In the genomic region with DNA sequence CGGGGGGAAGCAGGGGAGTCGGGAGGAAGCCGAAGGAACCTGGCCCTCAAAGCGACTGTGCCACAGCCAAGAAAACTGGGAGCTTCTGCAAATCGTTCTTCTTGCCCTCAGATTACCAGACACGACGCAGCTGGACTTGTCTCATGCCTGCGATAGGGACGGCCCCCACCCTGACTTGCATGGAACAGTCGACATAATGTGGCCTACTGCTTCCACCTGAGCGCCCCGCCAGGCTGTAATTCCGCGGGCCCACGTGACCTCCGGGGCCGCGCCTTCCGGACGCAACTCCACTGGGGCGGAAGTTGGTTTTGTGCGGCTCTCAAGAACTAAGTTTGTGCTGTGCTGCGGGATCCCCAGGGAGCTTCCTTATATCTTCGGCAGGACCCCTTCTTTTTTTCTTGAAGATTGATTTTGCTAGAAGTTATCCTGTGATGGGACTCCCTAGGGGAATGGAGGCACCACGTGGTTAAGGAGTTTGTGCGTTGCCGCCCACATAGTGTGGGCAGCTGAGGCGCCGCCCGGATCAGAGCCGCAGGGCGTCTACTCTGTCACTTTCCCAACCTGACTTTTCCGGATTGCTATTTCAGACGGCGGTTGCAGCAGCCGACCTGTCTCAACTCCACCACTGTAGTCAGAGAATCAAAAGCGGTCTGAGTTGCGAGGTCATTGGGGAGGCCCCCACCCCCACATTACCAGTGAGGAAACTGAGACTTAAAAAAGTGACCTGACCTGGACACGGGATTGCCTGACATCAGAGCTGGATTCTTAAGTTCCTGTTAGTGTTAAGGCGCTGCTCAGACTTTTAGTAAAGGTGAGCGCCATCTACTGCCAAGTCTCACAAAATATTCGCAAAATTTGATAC, we compare ENCODE assay signal across 8 cellular contexts. TPM values are rescaled to one million over a fixed set of nuclear protein-coding genes. Genes with fewer than 3 reads are reported as not detected.
DNase-seq lines count a peak whose midpoint lies in the region; ATAC-seq and TF ChIP-seq lines count a peak whose summit lies in the region.

No MANE protein-coding gene starts in this region.

- H3K36me3 Mint-ChIP-seq in activated naive CD8-positive, alpha-beta T cell treated with anti-CD3 and anti-CD28 coated beads, Interleukin-2, amount 50 U/mL, for 24 hours (ENCODE audit: low read depth) = peaks cover 23% of the 10 kb centered on the region

- H3K9me3 Mint-ChIP-seq in activated naive CD8-positive, alpha-beta T cell treated with anti-CD3 and anti-CD28 coated beads, Interleukin-2, amount 50 U/mL, for 24 hours = no peaks in the 10 kb centered on the region

- peak overlapping the region; percentile 85 for H3K4me3 Mint-ChIP-seq in activated naive CD8-positive, alpha-beta T cell treated with anti-CD3 and anti-CD28 coated beads, Interleukin-2, amount 50 U/mL, for 24 hours

- H3K9me3 ChIP-seq in SU-DHL-6 (ENCODE audit: insufficient read depth, low read length) = no peaks in the 10 kb centered on the region
- H3K9me3 ChIP-seq in cardiac muscle cell (ENCODE audit: low read depth) = no peaks in the 10 kb centered on the region
- no peaks in the 10 kb centered on the region for H3K9me3 ChIP-seq in parathyroid adenoma (ENCODE audit: control insufficient read depth, low read length)
- no peaks in the 10 kb centered on the region for H3K9me3 ChIP-seq in tibial nerve

- peaks cover 13% of the 10 kb centered on the region for H3K36me3 ChIP-seq in SU-DHL-6 (ENCODE audit: low read length)
- H3K36me3 ChIP-seq in cardiac muscle cell = no peaks in the 10 kb centered on the region
- no peaks in the 10 kb centered on the region for H3K36me3 ChIP-seq in parathyroid adenoma (ENCODE audit: control insufficient read depth, insufficient read depth, low read length)
- peaks cover 0 to 7% (median 0%) of the 10 kb centered on the region in 3 donors for H3K36me3 ChIP-seq in tibial nerve

- 1% methylated on average over 42 of the region's 42 CpGs for WGBS in tibial nerve, 2 donors

- peak; percentile 96 for DNase-seq in NCI-H128 (lab: John Stamatoyannopoulos, UW; ENCODE audit: unreplicated experiment)
- DNase-seq in activated naive CD8-positive, alpha-beta T cell treated with anti-CD3 and anti-CD28 coated beads, Interleukin-2, amount 50 U/mL, for 24 hours = peak; percentile 90
- DNase-seq in cardiac muscle cell (ENCODE audit: low read depth in 1 of 2, low spot score in 1 of 2) = peak; percentile 94 to 97
- DNase-seq in tibial nerve (ENCODE audit: low spot score in 2 of 2) = peak; percentile 89

- TF ChIP-seq POLR2A in tibial nerve (IDR thresholded peaks at IDR 0.05) = peak; percentile 6 to 47

- no peaks in the 10 kb centered on the region for H3K9me2 ChIP-seq in SU-DHL-6 (replicated peaks; ENCODE audit: insufficient read depth, low read length)

- H3F3A ChIP-seq in SU-DHL-6 (ENCODE audit: insufficient read depth) = peaks cover 7% of the 10 kb centered on the region

- H3K9ac ChIP-seq in SU-DHL-6 (ENCODE audit: low read length) (peak overlapping the region; percentile 97), parathyroid adenoma (peak overlapping the region; percentile 95)

- TF ChIP-seq CTCF in GM12873 (IDR thresholded peaks at IDR 0.05; ENCODE audit: insufficient read depth, low read depth, low read length, missing control alignments) (peak; percentile 63), SU-DHL-6 (IDR thresholded peaks at IDR 0.05; ENCODE audit: insufficient read depth, low read length, poor library complexity, severe bottlenecking) (peak; percentile 68), cardiac muscle cell (IDR thresholded peaks at IDR 0.05; ENCODE audit: low read depth, low read length) (peak; percentile 45), parathyroid adenoma (IDR thresholded peaks at IDR 0.05) (peak; percentile 71), tibial nerve (IDR thresholded peaks at IDR 0.05) (peak; percentile 29 to 71 (median 43))

- H3K27ac Mint-ChIP-seq in activated naive CD8-positive, alpha-beta T cell treated with anti-CD3 and anti-CD28 coated beads, Interleukin-2, amount 50 U/mL, for 24 hours = peak overlapping the region; percentile 99

- peak; percentile 59 to 75 for TF ChIP-seq EP300 in tibial nerve (IDR thresholded peaks at IDR 0.05)

- peak overlapping the region; percentile 82 for H3K4me3 ChIP-seq in SU-DHL-6 (ENCODE audit: insufficient read depth, low read length, poor library complexity, severe bottlenecking)
- peak overlapping the region; percentile 79 for H3K4me3 ChIP-seq in cardiac muscle cell
- H3K4me3 ChIP-seq in parathyroid adenoma (ENCODE audit: low read depth, low read length) = peak overlapping the region; percentile 89
- peak overlapping the region; percentile 87 to 99 (median 98) for H3K4me3 ChIP-seq in tibial nerve

- H3K4me2 ChIP-seq in SU-DHL-6 (ENCODE audit: low read depth, low read length, poor library complexity, severe bottlenecking) (peak overlapping the region; percentile 96), parathyroid adenoma (ENCODE audit: low read length) (peak overlapping the region; percentile 90)

- H3K27ac ChIP-seq in SU-DHL-6 (ENCODE audit: low read depth, low read length) = peak overlapping the region; percentile 94
- peak overlapping the region; percentile 100 for H3K27ac ChIP-seq in cardiac muscle cell
- peak overlapping the region; percentile 99 for H3K27ac ChIP-seq in parathyroid adenoma
- H3K27ac ChIP-seq in tibial nerve = peak overlapping the region; percentile 99 to 100 (median 100)

- ATAC-seq in HG02763 (IDR thresholded peaks at IDR 0.05; ENCODE audit: unreplicated experiment) = peak; percentile 64
- peak; percentile 74 for ATAC-seq in activated naive CD8-positive, alpha-beta T cell treated with anti-CD3 and anti-CD28 coated beads, Interleukin-2, amount 50 U/mL, for 24 hours

- peaks cover 28% of the 10 kb centered on the region for H4K20me1 ChIP-seq in SU-DHL-6 (ENCODE audit: low read depth, low read length)

- H3K79me2 ChIP-seq in SU-DHL-6 (ENCODE audit: insufficient read depth, low read length) (peaks cover 43% of the 10 kb centered on the region), parathyroid adenoma (peaks cover 24% of the 10 kb centered on the region)

- H3K4me1 Mint-ChIP-seq in activated naive CD8-positive, alpha-beta T cell treated with anti-CD3 and anti-CD28 coated beads, Interleukin-2, amount 50 U/mL, for 24 hours = peaks cover 44% of the 10 kb centered on the region

- peaks cover 25% of the 10 kb centered on the region for H3K4me1 ChIP-seq in cardiac muscle cell (ENCODE audit: low read depth)
- peaks cover 26% of the 10 kb centered on the region for H3K4me1 ChIP-seq in parathyroid adenoma
- H3K4me1 ChIP-seq in tibial nerve = peaks cover 0 to 48% (median 22%) of the 10 kb centered on the region in 4 donors

- H2AFZ ChIP-seq in SU-DHL-6 (ENCODE audit: low read depth, low read length, severe bottlenecking) (peak overlapping the region; percentile 88), parathyroid adenoma (peak overlapping the region; percentile 93)

- no peaks in the 10 kb centered on the region for H3K27me3 ChIP-seq in SU-DHL-6 (ENCODE audit: low read length)
- H3K27me3 ChIP-seq in cardiac muscle cell = no peaks in the 10 kb centered on the region
- no peaks in the 10 kb centered on the region for H3K27me3 ChIP-seq in parathyroid adenoma (ENCODE audit: control insufficient read depth, insufficient read depth, low read length)
- no peaks in the 10 kb centered on the region for H3K27me3 ChIP-seq in tibial nerve

- no peaks in the 10 kb centered on the region for H3K27me3 Mint-ChIP-seq in activated naive CD8-positive, alpha-beta T cell treated with anti-CD3 and anti-CD28 coated beads, Interleukin-2, amount 50 U/mL, for 24 hours

RNA-seq across cellular contexts. Expression of a gene that starts 0.5 kb away (rescaled TPM):
- total RNA-seq in cardiac muscle cell (71.1 and 105 TPM in 2 replicates), tibial nerve (100 to 1,000 TPM; 119 to 175 (median 129) TPM)
- polyA plus RNA-seq in cardiac muscle cell = 181 and 263 TPM in 2 replicates

RNA-seq across cellular contexts. Expression of a gene that starts 57.6 kb away (rescaled TPM):
- 4.1 and 7.3 TPM in 2 replicates for total RNA-seq in cardiac muscle cell
- 8.7 and 14.7 TPM in 2 replicates for polyA plus RNA-seq in cardiac muscle cell
- 10 to 100 TPM in 1 of 4 donors, 1 to 10 TPM in 3; 1.2 to 16.5 (median 4.8) TPM for total RNA-seq in tibial nerve

RNA-seq across cellular contexts. Expression of a gene that starts 57.7 kb away (rescaled TPM):
- total RNA-seq in cardiac muscle cell (7.0 and 12.5 TPM in 2 replicates), tibial nerve (10 to 100 TPM; 12.6 to 32.4 (median 17.1) TPM)
- polyA plus RNA-seq in cardiac muscle cell = 11.1 and 14.3 TPM in 2 replicates

Comparison
In these comparisons a context has a peak if more than half of its experiments do, and no peak if none do; other contexts are left out.
1. Peak in every context shown above with its lines: DNase-seq, ATAC-seq, H3K4me3 ChIP-seq and H3K27ac ChIP-seq.